In the genomic region with DNA sequence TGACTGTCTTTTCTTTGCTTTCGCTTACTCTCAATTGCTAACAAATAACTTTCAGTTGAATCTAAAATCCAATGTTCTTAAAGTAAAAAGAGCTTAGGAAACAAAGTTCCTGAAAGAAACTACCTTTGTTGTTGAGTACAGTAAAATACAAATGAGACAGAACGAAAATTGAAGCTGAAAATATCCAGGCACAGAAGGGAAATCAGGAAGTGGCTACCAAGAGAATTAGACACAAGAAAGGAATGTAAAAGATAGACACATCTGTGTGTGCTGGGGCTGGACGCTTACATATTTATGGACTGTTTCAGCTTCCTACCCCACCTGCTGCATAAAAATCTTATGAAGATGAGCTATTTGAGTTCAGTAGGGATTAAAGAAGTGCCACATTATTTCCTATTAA, we compare ENCODE assay signal across 15 cellular contexts.
A peak's percentile ranks its signal among the peaks of the same experiment; 100 is the strongest.
DNase-seq lines count a peak whose midpoint lies in the region; ATAC-seq and TF ChIP-seq lines count a peak whose summit lies in the region.
"Had no signal": no experiment of that assay in that cellular context is flagged by ENCODE, and none has a peak within 500 bp of the region (broad histone marks: within the 10 kb centered on the region; RNA-seq: fewer than 3 reads in every experiment).

No MANE protein-coding gene starts in this region.

- 2 to 8% methylated on average over 3 of the region's 3 CpGs for WGBS in GM23248 (ENCODE audit: low coverage in 1 of 2, low lambda C conversion rate in 2 of 2, missing lambda C conversion rate in 2 of 2), 2 experiments

- in situ Hi-C loops in GM23248 (cut with MboI), result no loop called here

- H3K27me3 Mint-ChIP-seq in Calu3 (ENCODE audit: unreplicated experiment), result no peaks in the 10 kb centered on the region
- H3K27me3 Mint-ChIP-seq: CD8-positive, alpha-beta memory T cell; stimulated activated naive CD8-positive, alpha-beta T cell treated with anti-CD3 and anti-CD28 coated beads, Interleukin-15, amount 100 ng/mL, for 72 hours; T-cell had no signal

- H2AFZ ChIP-seq in GM23248, result peak overlapping the region; percentile 78

- no peaks in the 10 kb centered on the region for H3K79me2 ChIP-seq in GM23248 (ENCODE audit: insufficient read depth)

- no peak overlapping the region for H3K4me3 Mint-ChIP-seq in Calu3 (ENCODE audit: low read depth, unreplicated experiment)
- H3K4me3 Mint-ChIP-seq: CD8-positive, alpha-beta memory T cell; stimulated activated naive CD8-positive, alpha-beta T cell treated with anti-CD3 and anti-CD28 coated beads, Interleukin-15, amount 100 ng/mL, for 72 hours; T-cell had no signal

- DNase-seq in GM23248 (peak; percentile 78), fibroblast of pulmonary artery (ENCODE audit: low read depth) (peak; percentile 66), skeletal muscle cell (ENCODE audit: low read depth) (peak; percentile 31), NCI-H2107 (lab: John Stamatoyannopoulos, UW) (no peak), Calu3 (no peak), SKM-1 treated with dmso at 0.1 percent for 144 hours (lab: John Stamatoyannopoulos, UW; ENCODE audit: unreplicated experiment) (no peak)
- DNase-seq: activated CD4-positive, CD25-positive, alpha-beta regulatory T cell treated with anti-CD3 and anti-CD28 coated beads, Interleukin-2, amount 50 U/mL, for 72 hours; activated T-cell treated with anti-CD3 and anti-CD28 coated beads, Interleukin-2, amount 50 U/mL, for 1 hour; body of pancreas; CD8-positive, alpha-beta memory T cell; KBM-7; stimulated activated naive CD8-positive, alpha-beta T cell treated with anti-CD3 and anti-CD28 coated beads, Interleukin-15, amount 100 ng/mL, for 72 hours; T-cell had no signal

- intact Hi-C loops in Calu3 (cut with micrococcal nuclease; ENCODE audit: unreplicated experiment), result no loop called here

- H3K4me1 ChIP-seq in GM23248 (ENCODE audit: insufficient read depth), result peaks cover 66% of the 10 kb centered on the region

- no peaks in the 10 kb centered on the region for H3K9me3 ChIP-seq in GM23248 (ENCODE audit: low read depth)
- H3K9me3 ChIP-seq: body of pancreas had no signal

- no peaks in the 10 kb centered on the region for H4K20me1 ChIP-seq in GM23248 (ENCODE audit: insufficient read depth)

- ATAC-seq in SK-N-SH treated with all-trans-retinoic acid at 6 μM for 48 hours (peak; percentile 99), GM18867 (IDR thresholded peaks at IDR 0.05; ENCODE audit: unreplicated experiment) (no peak)
- ATAC-seq: body of pancreas; stimulated activated naive CD8-positive, alpha-beta T cell treated with anti-CD3 and anti-CD28 coated beads, Interleukin-15, amount 100 ng/mL, for 72 hours; T-cell had no signal

- H3K27ac Mint-ChIP-seq in Calu3 (ENCODE audit: unreplicated experiment), result no peak overlapping the region
- H3K27ac Mint-ChIP-seq: CD8-positive, alpha-beta memory T cell; stimulated activated naive CD8-positive, alpha-beta T cell treated with anti-CD3 and anti-CD28 coated beads, Interleukin-15, amount 100 ng/mL, for 72 hours; T-cell had no signal

- peaks cover 2% of the 10 kb centered on the region for H3K9me3 Mint-ChIP-seq in Calu3 (ENCODE audit: low read depth, unreplicated experiment)

- peak overlapping the region; percentile 62 for H3K4me3 ChIP-seq in GM23248
- H3K4me3 ChIP-seq in fibroblast of pulmonary artery (replicated peaks; ENCODE audit: low read depth, low read length), result no peak overlapping the region
- no peak overlapping the region for H3K4me3 ChIP-seq in skeletal muscle cell (ENCODE audit: low read depth, low read length)
- H3K4me3 ChIP-seq: body of pancreas had no signal

- H3K9me2 ChIP-seq in GM23248 (ENCODE audit: insufficient read depth), result peaks cover 11% of the 10 kb centered on the region; the same call in 1 of the 2 replicates

- H3K9ac ChIP-seq in GM23248, result peak overlapping the region; percentile 47

- no peaks in the 10 kb centered on the region for H3K36me3 ChIP-seq in GM23248 (ENCODE audit: low read depth)

- H3F3A ChIP-seq in GM23248 (ENCODE audit: insufficient read depth), result peaks cover 38% of the 10 kb centered on the region

- CTCF ChIA-PET in Calu3 (lab: Charles Lee), result no interaction called here

- BruUV-seq in Calu3 (replicated peaks; lab: Mats Ljungman, UMichigan), result no TSS peak

- H3K27ac ChIP-seq in GM23248, result peak overlapping the region; percentile 70
- H3K27ac ChIP-seq: body of pancreas had no signal

- no peaks in the 10 kb centered on the region for H3K27me3 ChIP-seq in GM23248 (replicated peaks; ENCODE audit: insufficient read depth)
- H3K27me3 ChIP-seq: body of pancreas had no signal

- H3K4me2 ChIP-seq in GM23248 (ENCODE audit: unreplicated experiment), result peak overlapping the region; percentile 99

- TF ChIP-seq CTCF in fibroblast of pulmonary artery (IDR thresholded peaks at IDR 0.05; ENCODE audit: low read length, missing control alignments) (no peak), Calu3 (IDR thresholded peaks at IDR 0.05; ENCODE audit: unreplicated experiment) (no peak)

- no peaks in the 10 kb centered on the region for H3K4me1 Mint-ChIP-seq in Calu3 (ENCODE audit: low read depth, unreplicated experiment)
- H3K4me1 Mint-ChIP-seq: CD8-positive, alpha-beta memory T cell; stimulated activated naive CD8-positive, alpha-beta T cell treated with anti-CD3 and anti-CD28 coated beads, Interleukin-15, amount 100 ng/mL, for 72 hours; T-cell had no signal

- H3K36me3 Mint-ChIP-seq in Calu3 (ENCODE audit: insufficient read depth, unreplicated experiment), result no peaks in the 10 kb centered on the region
- H3K36me3 Mint-ChIP-seq: CD8-positive, alpha-beta memory T cell; T-cell had no signal

TF ChIP-seq in SK-N-SH treated with all-trans-retinoic acid at 6 μM for 48 hours, 23 proteins besides CTCF, POLR2A, EP300 and RAD21:
- TF ChIP-seq ISL1 (CRISPR knock-in tag; IDR thresholded peaks at IDR 0.05) (peak; percentile 35; the same call in 1 of the 2 replicates), CREB5 (CRISPR knock-in tag; IDR thresholded peaks at IDR 0.05; ENCODE audit: low read depth) (no peak), ZNF8 (CRISPR knock-in tag; IDR thresholded peaks at IDR 0.05) (no peak), PPARA (CRISPR knock-in tag; IDR thresholded peaks at IDR 0.05; ENCODE audit: borderline replicate concordance) (no peak), BACH2 (CRISPR knock-in tag; IDR thresholded peaks at IDR 0.05; ENCODE audit: borderline replicate concordance) (no peak), ESRRG (CRISPR knock-in tag; IDR thresholded peaks at IDR 0.05) (no peak), ZNF70 (CRISPR knock-in tag; IDR thresholded peaks at IDR 0.05) (no peak)

Comparison
In these comparisons a context has a peak if more than half of its experiments do, and no peak if none do; other contexts are left out.
1. DNase-seq: peak in GM23248 (single experiment), fibroblast of pulmonary artery (single experiment) and skeletal muscle cell (single experiment); none in NCI-H2107 (single experiment), Calu3 (single experiment) and SKM-1 treated with dmso at 0.1 percent for 144 hours (single experiment).